ENCODE assay signal across 1 cellular context in genomic region chr5:29930316-29930715, GRCh38.
TF ChIP-seq lines count a peak whose summit lies in the region.

No MANE protein-coding gene starts in this region.

TF ChIP-seq in K562, 482 proteins besides CTCF, POLR2A, EP300 and RAD21 (continued from another document):
- TF ChIP-seq, protein P1, sequence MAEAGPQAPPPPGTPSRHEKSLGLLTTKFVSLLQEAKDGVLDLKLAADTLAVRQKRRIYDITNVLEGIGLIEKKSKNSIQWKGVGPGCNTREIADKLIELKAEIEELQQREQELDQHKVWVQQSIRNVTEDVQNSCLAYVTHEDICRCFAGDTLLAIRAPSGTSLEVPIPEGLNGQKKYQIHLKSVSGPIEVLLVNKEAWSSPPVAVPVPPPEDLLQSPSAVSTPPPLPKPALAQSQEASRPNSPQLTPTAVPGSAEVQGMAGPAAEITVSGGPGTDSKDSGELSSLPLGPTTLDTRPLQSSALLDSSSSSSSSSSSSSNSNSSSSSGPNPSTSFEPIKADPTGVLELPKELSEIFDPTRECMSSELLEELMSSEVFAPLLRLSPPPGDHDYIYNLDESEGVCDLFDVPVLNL (CRISPR knock-in tag; IDR thresholded peaks at IDR 0.05; ENCODE audit: low read depth) = no peak
- no peak for TF ChIP-seq HNRNPUL1 (IDR thresholded peaks at IDR 0.05; ENCODE audit: low read length)
- TF ChIP-seq FOS (IDR thresholded peaks at IDR 0.05; ENCODE audit: extremely low read depth, insufficient read length) = no peak
- no peak for TF ChIP-seq ZNF23 (CRISPR knock-in tag; IDR thresholded peaks at IDR 0.05)
- no peak for TF ChIP-seq KAT2B (IDR thresholded peaks at IDR 0.05; ENCODE audit: low read depth, low read length)
- no peak for TF ChIP-seq DMBX1 (CRISPR knock-in tag; IDR thresholded peaks at IDR 0.05; ENCODE audit: borderline replicate concordance)
- TF ChIP-seq ZNF551 (CRISPR knock-in tag; IDR thresholded peaks at IDR 0.05) = no peak
- TF ChIP-seq COPS2 (conservative IDR thresholded peaks at IDR 0.05) = no peak
TF ChIP-seq in K562: peak in this region for 0.
